ENCODE assay signal across 1 cellular context in the genomic region with DNA sequence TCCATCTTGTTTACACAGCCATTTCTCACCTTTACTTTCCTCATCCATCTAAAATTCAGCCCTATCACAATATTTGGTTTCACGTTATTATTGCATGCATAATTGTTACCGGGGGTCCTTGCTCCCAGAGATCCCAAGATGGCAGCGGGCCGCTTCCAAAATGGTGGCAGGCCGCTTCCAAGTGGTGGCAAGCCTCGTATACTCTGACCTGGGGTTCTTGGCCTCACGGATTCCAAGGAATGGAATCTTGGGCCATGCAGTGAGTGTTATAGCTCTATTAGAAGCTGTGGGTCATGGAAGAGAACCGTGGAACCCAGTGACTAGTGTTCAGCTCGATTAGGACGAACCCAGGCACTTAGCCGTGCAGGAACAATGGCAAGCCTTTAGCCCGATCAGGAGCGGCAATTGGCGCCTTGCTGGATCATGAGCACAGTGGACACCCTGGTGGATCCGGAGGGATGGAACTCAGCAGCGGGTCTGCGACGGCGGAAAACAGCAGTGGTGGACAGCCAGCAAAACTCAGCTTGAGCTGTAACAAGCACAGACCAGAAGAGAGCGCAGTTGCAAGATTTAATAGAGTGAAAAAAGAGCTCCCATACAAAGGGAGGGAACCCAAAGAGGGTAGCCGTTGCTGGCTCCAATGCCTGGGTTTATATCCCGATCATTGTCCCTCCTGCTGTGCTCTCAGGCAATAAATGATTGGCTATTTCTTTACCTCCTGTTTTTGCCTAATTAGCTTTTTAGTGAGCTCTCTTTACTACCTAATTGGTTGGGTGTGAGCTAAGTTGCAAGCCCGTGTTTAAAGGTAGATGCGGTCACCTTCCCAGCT.
TF ChIP-seq lines count a peak whose summit lies in the region.

No MANE protein-coding gene starts in this region.

TF ChIP-seq in H1, 55 proteins besides CTCF, POLR2A, EP300 and RAD21:
- TF ChIP-seq YY1 (IDR thresholded peaks at IDR 0.05; ENCODE audit: low read depth, low read length) (peak; percentile 84), POLR2AphosphoS5 (IDR thresholded peaks at IDR 0.05; ENCODE audit: low read depth, low read length) (peak; percentile 71)
- TF ChIP-seq, protein P1, sequence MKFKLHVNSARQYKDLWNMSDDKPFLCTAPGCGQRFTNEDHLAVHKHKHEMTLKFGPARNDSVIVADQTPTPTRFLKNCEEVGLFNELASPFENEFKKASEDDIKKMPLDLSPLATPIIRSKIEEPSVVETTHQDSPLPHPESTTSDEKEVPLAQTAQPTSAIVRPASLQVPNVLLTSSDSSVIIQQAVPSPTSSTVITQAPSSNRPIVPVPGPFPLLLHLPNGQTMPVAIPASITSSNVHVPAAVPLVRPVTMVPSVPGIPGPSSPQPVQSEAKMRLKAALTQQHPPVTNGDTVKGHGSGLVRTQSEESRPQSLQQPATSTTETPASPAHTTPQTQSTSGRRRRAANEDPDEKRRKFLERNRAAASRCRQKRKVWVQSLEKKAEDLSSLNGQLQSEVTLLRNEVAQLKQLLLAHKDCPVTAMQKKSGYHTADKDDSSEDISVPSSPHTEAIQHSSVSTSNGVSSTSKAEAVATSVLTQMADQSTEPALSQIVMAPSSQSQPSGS (IDR thresholded peaks at IDR 0.05; ENCODE audit: low read length), result peak; percentile 2; the same call in 1 of the 2 replicates
